ENCODE assay signal across 9 cellular contexts in genomic region chr7:1811850-1812692, GRCh38.
DNase-seq lines count a peak whose midpoint lies in the region; ATAC-seq and TF ChIP-seq lines count a peak whose summit lies in the region.
"Had no signal": no experiment of that assay in that cellular context is flagged by ENCODE, and none has a peak within 500 bp of the region (broad histone marks: within the 10 kb centered on the region; RNA-seq: fewer than 3 reads in every experiment).

No MANE protein-coding gene starts in this region.

- H3K9me3 ChIP-seq in heart left ventricle: no peaks in the 10 kb centered on the region

- no peak overlapping the region for H3K4me3 Mint-ChIP-seq in natural killer cell treated with Interleukin-12 subunit alpha and Interleukin-12 subunit beta and Interleukin-15 and Interleukin-18, amount 100 ng/mL, for 72 hours

- H3K27me3 ChIP-seq in heart left ventricle: no peaks in the 10 kb centered on the region

- no peaks in the 10 kb centered on the region for H3K27me3 Mint-ChIP-seq in natural killer cell treated with Interleukin-12 subunit alpha and Interleukin-12 subunit beta and Interleukin-15 and Interleukin-18, amount 100 ng/mL, for 72 hours

- TF ChIP-seq POLR2A in heart left ventricle (IDR thresholded peaks at IDR 0.05): no peak

- no peak overlapping the region for H3K4me3 ChIP-seq in heart left ventricle

- peaks cover 0 to 3% (median 0%) of the 10 kb centered on the region in 9 donors for H3K36me3 ChIP-seq in heart left ventricle

- intact Hi-C loops in Right ventricle myocardium superior (cut with DNase I) (no loop called here), left cardiac atrium (cut with DNase I) (no loop called here), heart left ventricle (cut with DNase I) (loop anchor here in 3 of 10 donors (5.0 kb wide), 2 partner anchors 395 to 400 kb away; no protein-coding TSS in a partner anchor)

- DNase-seq in Right ventricle myocardium superior (no peak), left cardiac atrium (no peak), OCI-M1 (lab: John Stamatoyannopoulos, UW) (peak; percentile 1), heart left ventricle (no peak), MV-4-11 (lab: John Stamatoyannopoulos, UW) (no peak)
- DNase-seq in stimulated activated CD4-positive, alpha-beta T cell treated with anti-CD3 and anti-CD28 coated beads, Interleukin-2, amount 100 ng/mL, for 24 hours: no peak
- DNase-seq in natural killer cell treated with Interleukin-12 subunit alpha and Interleukin-12 subunit beta and Interleukin-15 and Interleukin-18, amount 100 ng/mL, for 72 hours (ENCODE audit: low spot score): no peak

- WGBS in heart left ventricle, 4 donors: 24 to 51% (median 41%) methylated on average over 12 to 13 of the region's 13 CpGs

- no peak overlapping the region for H3K27ac ChIP-seq in heart left ventricle
- H3K27ac ChIP-seq: parathyroid adenoma had no signal

- H3K27ac Mint-ChIP-seq in natural killer cell treated with Interleukin-12 subunit alpha and Interleukin-12 subunit beta and Interleukin-15 and Interleukin-18, amount 100 ng/mL, for 72 hours: no peak overlapping the region

- peaks cover 0 to 3% of the 10 kb centered on the region in 2 donors for H3K4me1 Mint-ChIP-seq in natural killer cell treated with Interleukin-12 subunit alpha and Interleukin-12 subunit beta and Interleukin-15 and Interleukin-18, amount 100 ng/mL, for 72 hours (ENCODE audit: low read depth in 2 of 2)

- H3K9me3 Mint-ChIP-seq in natural killer cell treated with Interleukin-12 subunit alpha and Interleukin-12 subunit beta and Interleukin-15 and Interleukin-18, amount 100 ng/mL, for 72 hours: no peaks in the 10 kb centered on the region

- TF ChIP-seq CTCF in heart left ventricle (IDR thresholded peaks at IDR 0.05): peak in 9 of 12 donors; percentile 15 to 62 (median 46)

- peaks cover 0 to 17% (median 5%) of the 10 kb centered on the region in 12 donors for H3K4me1 ChIP-seq in heart left ventricle
- H3K4me1 ChIP-seq: parathyroid adenoma had no signal

- H3K36me3 Mint-ChIP-seq in natural killer cell treated with Interleukin-12 subunit alpha and Interleukin-12 subunit beta and Interleukin-15 and Interleukin-18, amount 100 ng/mL, for 72 hours: no peaks in the 10 kb centered on the region

- ATAC-seq in Right ventricle myocardium superior (ENCODE audit: poor library complexity) (peak; percentile 72), left cardiac atrium (no peak), heart left ventricle (peak in 1 of 4 donors; percentile 53), GM21423 (IDR thresholded peaks at IDR 0.05; ENCODE audit: unreplicated experiment) (no peak)
- ATAC-seq in natural killer cell treated with Interleukin-12 subunit alpha and Interleukin-12 subunit beta and Interleukin-15 and Interleukin-18, amount 100 ng/mL, for 72 hours: no peak
